ENCODE assay signal across 23 cellular contexts in the genomic region with DNA sequence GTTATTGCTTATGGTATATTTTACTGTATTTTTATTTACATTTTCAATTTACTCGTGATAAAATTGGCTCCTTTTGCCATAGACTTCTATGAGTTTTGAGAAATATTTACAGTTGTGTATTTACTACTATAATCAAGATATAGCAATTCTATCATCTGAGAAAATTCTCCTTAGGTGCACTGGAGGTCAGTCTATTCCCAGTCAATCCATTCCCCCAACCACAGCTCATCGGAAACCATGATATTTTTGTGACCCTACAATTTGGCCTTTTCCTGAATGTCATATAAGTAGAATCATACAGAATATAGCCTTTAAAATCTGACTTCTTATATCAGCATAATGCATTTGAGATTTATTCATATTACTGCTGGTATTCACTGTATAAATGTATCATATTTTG.
DNase-seq lines count a peak whose midpoint lies in the region; ATAC-seq and TF ChIP-seq lines count a peak whose summit lies in the region.
"Had no signal": no experiment of that assay in that cellular context is flagged by ENCODE, and none has a peak within 500 bp of the region (broad histone marks: within the 10 kb centered on the region; RNA-seq: fewer than 3 reads in every experiment).

No MANE protein-coding gene starts in this region.

- peak; percentile 58 for TF ChIP-seq RAD21 in neural cell (conservative IDR thresholded peaks at IDR 0.05)

- CTCF ChIA-PET in PC-3 (lab: Charles Lee), result no interaction called here

- H3K27ac ChIP-seq in PC-3 (ENCODE audit: low read length), result no peak overlapping the region
- no peak overlapping the region for H3K27ac ChIP-seq in endodermal cell (ENCODE audit: low read depth, low read length)
- H3K27ac ChIP-seq in neural cell (ENCODE audit: low read length), result no peak overlapping the region
- H3K27ac ChIP-seq: coronary artery, heart right ventricle, KMS-11, neutrophil, transverse colon had no signal

- H3K4me1 Mint-ChIP-seq in endodermal cell, result no peaks in the 10 kb centered on the region
- H3K4me1 Mint-ChIP-seq: activated CD8-positive, alpha-beta memory T cell treated with anti-CD3 and anti-CD28 coated beads, Interleukin-2, amount 10 ng/mL, durations not matched to agents 7 days and 5 days; B cell had no signal

- intact Hi-C loops in PC-3 (cut with micrococcal nuclease), result no loop called here

- H3K4me3 Mint-ChIP-seq in endodermal cell, result no peak overlapping the region
- H3K4me3 Mint-ChIP-seq: activated CD8-positive, alpha-beta memory T cell treated with anti-CD3 and anti-CD28 coated beads, Interleukin-2, amount 10 ng/mL, durations not matched to agents 7 days and 5 days; B cell had no signal

- peak; percentile 3 for DNase-seq in G401 (ENCODE audit: low spot score)
- DNase-seq in PC-3, result no peak
- DNase-seq in endodermal cell, result no peak
- DNase-seq in NCI-H345 (lab: John Stamatoyannopoulos, UW), result no peak
- DNase-seq: activated CD8-positive, alpha-beta memory T cell treated with anti-CD3 and anti-CD28 coated beads, Interleukin-2, amount 10 ng/mL, durations not matched to agents 7 days and 5 days; activated effector memory CD4-positive, alpha-beta T cell treated with anti-CD3 and anti-CD28 coated beads, Interleukin-2, amount 50 U/mL, for 16 hours; amygdala; heart right ventricle; NCI-H1436; NCI-H446; retina; SHP77 treated with DMSO at 0.1 percent for 48 hours; stimulated activated naive CD4-positive, alpha-beta T cell treated with Interleukin-2 at 50 U/mL for 16 hours; transverse colon had no signal

- H3K27me3 Mint-ChIP-seq in endodermal cell (ENCODE audit: insufficient read depth), result no peaks in the 10 kb centered on the region
- H3K27me3 Mint-ChIP-seq: activated CD8-positive, alpha-beta memory T cell treated with anti-CD3 and anti-CD28 coated beads, Interleukin-2, amount 10 ng/mL, durations not matched to agents 7 days and 5 days; B cell had no signal

- H4K20me1 ChIP-seq in PC-3 (ENCODE audit: low read length) (no peaks in the 10 kb centered on the region), neural cell (ENCODE audit: insufficient read depth) (no peaks in the 10 kb centered on the region)

- H3K4me3 ChIP-seq in PC-3 (ENCODE audit: low read length), result no peak overlapping the region
- no peak overlapping the region for H3K4me3 ChIP-seq in endodermal cell (ENCODE audit: low read length)
- H3K4me3 ChIP-seq in neural cell (ENCODE audit: low read length), result no peak overlapping the region
- H3K4me3 ChIP-seq: coronary artery, heart right ventricle, transverse colon had no signal

- in situ Hi-C loops in G401 (cut with HindIII; ENCODE audit: low sequenced_read_pairs), result no loop called here

- no peak overlapping the region for H3K9ac ChIP-seq in PC-3 (ENCODE audit: low read length)
- H3K9ac ChIP-seq in endodermal cell (ENCODE audit: extremely low read depth, low read length, poor library complexity, severe bottlenecking), result no peak overlapping the region
- no peak overlapping the region for H3K9ac ChIP-seq in neural cell (ENCODE audit: low read length)
- H3K9ac ChIP-seq: KMS-11 had no signal

- POLR2A ChIA-PET in PC-3 (lab: Charles Lee; ENCODE audit: unreplicated experiment), result no interaction called here

- H3K79me2 ChIP-seq in PC-3 (ENCODE audit: low read length), result no peaks in the 10 kb centered on the region
- H3K79me2 ChIP-seq in neural cell (replicated peaks; ENCODE audit: insufficient read depth, low read length), result no peaks in the 10 kb centered on the region

- H3K9me3 Mint-ChIP-seq in endodermal cell, result no peaks in the 10 kb centered on the region

- H3K4me1 ChIP-seq in PC-3 (ENCODE audit: insufficient read depth, low read length) (no peaks in the 10 kb centered on the region), endodermal cell (ENCODE audit: control insufficient read depth, insufficient read depth, low read length) (no peaks in the 10 kb centered on the region)
- H3K4me1 ChIP-seq: heart right ventricle, transverse colon had no signal

- H3K4me2 ChIP-seq in PC-3 (ENCODE audit: low read length) (no peak overlapping the region), neural cell (ENCODE audit: low read length) (no peak overlapping the region)
- H3K4me2 ChIP-seq: KMS-11 had no signal

- WGBS in endodermal cell (ENCODE audit: insufficient coverage in 1 of 2, insufficient read length in 1 of 2), 2 experiments, result 87% methylated on average over 1 of the region's 2 CpGs; no CpG with 5 or more reads in 1 of the 2 experiments

- no peak overlapping the region for H2AFZ ChIP-seq in PC-3 (ENCODE audit: low read length)
- H2AFZ ChIP-seq in neural cell (ENCODE audit: low read depth, low read length), result no peak overlapping the region

- H3K9me3 ChIP-seq in PC-3 (ENCODE audit: low read length) (no peaks in the 10 kb centered on the region), endodermal cell (ENCODE audit: control insufficient read depth, low read length) (no peaks in the 10 kb centered on the region), neural cell (ENCODE audit: low read length) (no peaks in the 10 kb centered on the region)
- H3K9me3 ChIP-seq: heart right ventricle, neutrophil, transverse colon had no signal

- peaks cover 16% of the 10 kb centered on the region for H3K27me3 ChIP-seq in PC-3 (ENCODE audit: low read length)
- no peaks in the 10 kb centered on the region for H3K27me3 ChIP-seq in endodermal cell (ENCODE audit: control insufficient read depth, insufficient read depth, low read length, poor library complexity, severe bottlenecking)
- H3K27me3 ChIP-seq in neural cell (ENCODE audit: insufficient read depth, low read depth, low read length), result no peaks in the 10 kb centered on the region
- H3K27me3 ChIP-seq: heart right ventricle, neutrophil, transverse colon had no signal

- TF ChIP-seq CTCF in PC-3 (conservative IDR thresholded peaks at IDR 0.05; ENCODE audit: low read depth, low read length), result 0 out of 2 replicates have a peak, but pooled peaks have one; percentile 24
- TF ChIP-seq CTCF in endodermal cell (conservative IDR thresholded peaks at IDR 0.05), result peak; percentile 36
- TF ChIP-seq CTCF in neural cell (IDR thresholded peaks at IDR 0.05; ENCODE audit: poor library complexity, severe bottlenecking), result peak; percentile 39

- H3F3A ChIP-seq in PC-3 (ENCODE audit: low read length, unreplicated experiment) (no peaks in the 10 kb centered on the region), neural cell (ENCODE audit: insufficient read depth, low read length, poor library complexity, severe bottlenecking) (no peaks in the 10 kb centered on the region)

- no peak for ATAC-seq in PC-3
- no peak for ATAC-seq in HG03442 (IDR thresholded peaks at IDR 0.05; ENCODE audit: unreplicated experiment)
- no peak for ATAC-seq in GM18502 (IDR thresholded peaks at IDR 0.05; ENCODE audit: poor library complexity, unreplicated experiment)
- no peak for ATAC-seq in HG03342 (IDR thresholded peaks at IDR 0.05; ENCODE audit: unreplicated experiment)
- ATAC-seq: activated CD4-positive, CD25-positive, alpha-beta regulatory T cell treated with anti-CD3 and anti-CD28 coated beads, Interleukin-2, amount 50 U/mL, for 24 hours; activated CD8-positive, alpha-beta memory T cell treated with anti-CD3 and anti-CD28 coated beads, Interleukin-2, amount 10 ng/mL, durations not matched to agents 7 days and 5 days; heart right ventricle had no signal

- no peaks in the 10 kb centered on the region for H3K9me2 ChIP-seq in PC-3 (replicated peaks; ENCODE audit: low read length)
- H3K9me2 ChIP-seq in neural cell (ENCODE audit: insufficient read depth, low read length), result no peaks in the 10 kb centered on the region

- no peak for TF ChIP-seq EP300 in neural cell (conservative IDR thresholded peaks at IDR 0.05; ENCODE audit: poor library complexity, severe bottlenecking)

- no peaks in the 10 kb centered on the region for H3K36me3 Mint-ChIP-seq in endodermal cell (ENCODE audit: low read depth)
- H3K36me3 Mint-ChIP-seq: activated CD8-positive, alpha-beta memory T cell treated with anti-CD3 and anti-CD28 coated beads, Interleukin-2, amount 10 ng/mL, durations not matched to agents 7 days and 5 days had no signal

- BruUV-seq in PC-3 (replicated peaks; lab: Mats Ljungman, UMichigan), result no TSS peak

- H3K36me3 ChIP-seq in PC-3 (ENCODE audit: low read depth, low read length) (no peaks in the 10 kb centered on the region), endodermal cell (ENCODE audit: control insufficient read depth, insufficient read depth, low read length) (no peaks in the 10 kb centered on the region), neural cell (ENCODE audit: insufficient read depth, low read length) (no peaks in the 10 kb centered on the region)
- H3K36me3 ChIP-seq: heart right ventricle, neutrophil, transverse colon had no signal

- no peak overlapping the region for H3K27ac Mint-ChIP-seq in endodermal cell
- H3K27ac Mint-ChIP-seq: activated CD8-positive, alpha-beta memory T cell treated with anti-CD3 and anti-CD28 coated beads, Interleukin-2, amount 10 ng/mL, durations not matched to agents 7 days and 5 days; B cell had no signal

TF ChIP-seq in neural cell, 6 proteins besides CTCF, POLR2A, EP300 and RAD21:
- no peak for TF ChIP-seq TAF1 (IDR thresholded peaks at IDR 0.05; ENCODE audit: low read depth)
- TF ChIP-seq SMC3 (conservative IDR thresholded peaks at IDR 0.05; ENCODE audit: poor library complexity), result peak; percentile 44
